12 cellular contexts compared by ENCODE assay signal in the genomic region with DNA sequence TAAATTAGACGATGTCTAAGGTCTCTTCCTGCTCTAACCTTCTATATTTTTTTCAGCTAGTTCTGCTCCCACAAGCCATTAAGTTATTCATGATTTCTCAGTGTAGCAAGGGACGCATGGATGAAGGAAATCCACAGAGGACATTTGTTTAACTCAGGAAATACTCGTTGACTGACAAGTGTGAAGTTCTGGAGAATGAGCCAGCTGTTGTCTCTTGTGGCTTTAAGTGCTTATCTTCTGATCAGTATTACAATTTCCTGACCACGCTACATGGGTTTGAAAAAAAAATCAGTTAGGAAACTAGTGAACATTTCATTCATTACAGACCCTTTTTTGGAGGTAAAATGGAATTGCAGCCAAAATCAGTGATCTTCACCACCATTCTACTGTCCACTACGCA. TPM values are rescaled to one million over a fixed set of nuclear protein-coding genes. Genes with fewer than 3 reads are reported as not detected.
A peak's percentile ranks its signal among the peaks of the same experiment; 100 is the strongest.
DNase-seq lines count a peak whose midpoint lies in the region; ATAC-seq, FAIRE-seq and TF ChIP-seq lines count a peak whose summit lies in the region.
"Had no signal": no experiment of that assay in that cellular context is flagged by ENCODE, and none has a peak within 500 bp of the region (broad histone marks: within the 10 kb centered on the region; RNA-seq: fewer than 3 reads in every experiment).

No MANE protein-coding gene starts in this region.

- no peak overlapping the region for H3K4me3 Mint-ChIP-seq in astrocyte (ENCODE audit: unreplicated experiment)

- H3K9me3 ChIP-seq in right atrium auricular region = no peaks in the 10 kb centered on the region
- H3K9me3 ChIP-seq in astrocyte (ENCODE audit: insufficient read depth, low read depth, low read length) = no peaks in the 10 kb centered on the region
- no peaks in the 10 kb centered on the region for H3K9me3 ChIP-seq in smooth muscle cell (replicated peaks; ENCODE audit: low read depth)
- H3K9me3 ChIP-seq in suprapubic skin = no peaks in the 10 kb centered on the region
- H3K9me3 ChIP-seq: ascending aorta, spleen had no signal

- H3K27me3 Mint-ChIP-seq in astrocyte (ENCODE audit: low read depth, unreplicated experiment) = no peaks in the 10 kb centered on the region

- H3K79me2 ChIP-seq in astrocyte (ENCODE audit: insufficient read depth, low read length) = no peaks in the 10 kb centered on the region
- no peaks in the 10 kb centered on the region for H3K79me2 ChIP-seq in smooth muscle cell (ENCODE audit: low read depth)

- TF ChIP-seq CTCF in right atrium auricular region (IDR thresholded peaks at IDR 0.05) = no peak
- TF ChIP-seq CTCF in astrocyte (IDR thresholded peaks at IDR 0.05; ENCODE audit: insufficient read depth, low read depth, low read length) = no peak
- no peak for TF ChIP-seq CTCF in smooth muscle cell (IDR thresholded peaks at IDR 0.05; ENCODE audit: borderline replicate concordance, insufficient read depth, poor library complexity, severe bottlenecking)
- no peak for TF ChIP-seq CTCF in suprapubic skin (IDR thresholded peaks at IDR 0.05)

- H2AFZ ChIP-seq in astrocyte (ENCODE audit: low read depth, low read length) (no peak overlapping the region), smooth muscle cell (ENCODE audit: low read depth) (peak overlapping the region; percentile 26)

- H3K27ac ChIP-seq in right atrium auricular region = no peak overlapping the region
- H3K27ac ChIP-seq in astrocyte (ENCODE audit: low read depth, low read length) = no peak overlapping the region
- no peak overlapping the region for H3K27ac ChIP-seq in smooth muscle cell (ENCODE audit: low read depth)
- H3K27ac ChIP-seq in suprapubic skin = no peak overlapping the region

- H3K4me1 ChIP-seq in right atrium auricular region (no peaks in the 10 kb centered on the region), astrocyte (ENCODE audit: insufficient read depth, low read length) (no peaks in the 10 kb centered on the region), smooth muscle cell (ENCODE audit: low read depth) (peaks cover 5% of the 10 kb centered on the region), suprapubic skin (no peaks in the 10 kb centered on the region)

- intact Hi-C loops in left ventricle myocardium superior (cut with micrococcal nuclease) = no loop called here

- peaks cover 3% of the 10 kb centered on the region for H3K36me3 Mint-ChIP-seq in astrocyte (ENCODE audit: low read depth, unreplicated experiment)

- no peak overlapping the region for H3K4me3 ChIP-seq in right atrium auricular region
- H3K4me3 ChIP-seq in astrocyte (ENCODE audit: insufficient read depth, low read depth, low read length) = no peak overlapping the region
- H3K4me3 ChIP-seq in smooth muscle cell = no peak overlapping the region
- no peak overlapping the region for H3K4me3 ChIP-seq in suprapubic skin
- H3K4me3 ChIP-seq: ascending aorta had no signal

- no peak for TF ChIP-seq POLR2A in suprapubic skin (IDR thresholded peaks at IDR 0.05)

- H4K20me1 ChIP-seq in astrocyte (ENCODE audit: insufficient read depth, low read length) (no peaks in the 10 kb centered on the region), smooth muscle cell (ENCODE audit: low read depth) (no peaks in the 10 kb centered on the region)

- WGBS in smooth muscle cell (ENCODE audit: low lambda C conversion rate) = 42% methylated on average over 5 of the region's 5 CpGs
- WGBS in suprapubic skin = 62% methylated on average over 5 of the region's 5 CpGs

- peak; percentile 34 for FAIRE-seq in astrocyte (lab: Jason Lieb, UNC)

- H3K4me1 Mint-ChIP-seq in astrocyte (ENCODE audit: low read depth, unreplicated experiment) = peaks cover 29% of the 10 kb centered on the region

- peak overlapping the region; percentile 34 for H3K27ac Mint-ChIP-seq in astrocyte (ENCODE audit: unreplicated experiment)

- no peaks in the 10 kb centered on the region for H3F3A ChIP-seq in smooth muscle cell (ENCODE audit: low read depth)

- no peak overlapping the region for H3K9ac ChIP-seq in astrocyte (ENCODE audit: low read length)
- H3K9ac ChIP-seq in smooth muscle cell (ENCODE audit: low read depth) = no peak overlapping the region

- TF ChIP-seq EP300 in suprapubic skin (IDR thresholded peaks at IDR 0.05) = no peak

- H3K27me3 ChIP-seq in right atrium auricular region (no peaks in the 10 kb centered on the region), astrocyte (ENCODE audit: insufficient read depth, low read length) (no peaks in the 10 kb centered on the region), smooth muscle cell (ENCODE audit: low read depth) (no peaks in the 10 kb centered on the region), suprapubic skin (no peaks in the 10 kb centered on the region)
- H3K27me3 ChIP-seq: ascending aorta had no signal

- no peak for DNase-seq in left ventricle myocardium superior
- no peak for DNase-seq in right atrium auricular region (ENCODE audit: low spot score)
- DNase-seq in LHCN-M2 (ENCODE audit: low read depth) = peak; percentile 88
- no peak for DNase-seq in astrocyte (ENCODE audit: low read depth)
- DNase-seq in smooth muscle cell (lab: John Stamatoyannopoulos, UW; ENCODE audit: unreplicated experiment) = no peak
- DNase-seq in stimulated activated CD4-positive, alpha-beta T cell treated with anti-CD3 and anti-CD28 coated beads, Interleukin-4, amount 100 ng/mL, for 4 hours = no peak
- DNase-seq in suprapubic skin (ENCODE audit: low spot score in 2 of 2) = no peak
- DNase-seq in EL = no peak
- DNase-seq: COR-L47, NCI-H345, spleen had no signal

- H3K4me2 ChIP-seq in astrocyte (ENCODE audit: low read length) (no peak overlapping the region), smooth muscle cell (peak overlapping the region; percentile 12)

- peaks cover 8% of the 10 kb centered on the region for H3K9me3 Mint-ChIP-seq in astrocyte (ENCODE audit: unreplicated experiment)

- peak; percentile 38 for ATAC-seq in left ventricle myocardium superior

- H3K36me3 ChIP-seq in right atrium auricular region (no peaks in the 10 kb centered on the region), astrocyte (ENCODE audit: insufficient read depth, low read length) (no peaks in the 10 kb centered on the region), smooth muscle cell (ENCODE audit: low read depth) (no peaks in the 10 kb centered on the region), suprapubic skin (no peaks in the 10 kb centered on the region)
- H3K36me3 ChIP-seq: ascending aorta, spleen had no signal

RNA-seq across cellular contexts. Expression of gene GUCY2C, which starts 53.2 kb away (rescaled TPM):
- not detected for total RNA-seq in left ventricle myocardium superior
- total RNA-seq in right atrium auricular region = not detected
- not detected in 2 replicates for total RNA-seq in LHCN-M2 (2014; rRNA removed)
- not detected for polyA plus RNA-seq in LHCN-M2 (2012)
- 0.09 and 0.10 TPM in 2 replicates for total RNA-seq in astrocyte
- total RNA-seq in smooth muscle cell = not detected in 2 replicates
- 0.08 TPM in 1 of 2 replicates, not detected in the other for polyA plus RNA-seq in smooth muscle cell
- under 1 TPM in 2 of 4 donors, not detected in 2; 0.11 to 0.47 TPM for total RNA-seq in suprapubic skin
- total RNA-seq: ascending aorta, spleen had no signal
